17 cellular contexts compared by ENCODE assay signal in the genomic region with DNA sequence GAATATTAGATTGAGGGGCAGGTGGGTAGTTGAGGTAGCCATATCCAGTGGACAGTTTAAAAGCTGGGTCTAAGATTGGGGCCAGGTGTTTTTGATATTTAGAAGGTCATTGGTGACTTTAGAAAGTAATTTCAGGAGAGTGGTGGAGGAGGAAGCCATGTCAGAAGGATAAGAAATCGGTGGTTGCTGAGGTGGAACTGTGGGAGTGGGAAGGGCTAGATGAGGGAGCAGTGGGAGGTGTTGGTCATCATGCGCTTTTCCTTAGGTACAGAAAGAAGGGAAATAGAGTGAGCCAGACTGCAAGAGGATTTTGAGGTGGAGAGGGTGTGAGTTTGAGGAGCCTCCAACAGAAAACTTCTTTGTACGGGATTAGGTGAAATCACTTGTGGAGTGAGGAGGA.
"Had no signal": no experiment of that assay in that cellular context is flagged by ENCODE, and none has a peak within 500 bp of the region (broad histone marks: within the 10 kb centered on the region; RNA-seq: fewer than 3 reads in every experiment).

No MANE protein-coding gene starts in this region.

- H3K27me3 Mint-ChIP-seq: activated naive CD8-positive, alpha-beta T cell treated with anti-CD3 and anti-CD28 coated beads, Interleukin-2, amount 10 ng/mL, durations not matched to agents 7 days and 5 days had no signal

- H3K4me1 ChIP-seq: neural progenitor cell had no signal

- H3K4me3 Mint-ChIP-seq: activated naive CD8-positive, alpha-beta T cell treated with anti-CD3 and anti-CD28 coated beads, Interleukin-2, amount 10 ng/mL, durations not matched to agents 7 days and 5 days; neural progenitor cell; T-helper 2 cell treated with Interferon-gamma antibody and Interleukin-4, amounts not matched to agents 5 μg/mL and 100 μg/mL, for 36 hours had no signal

- H3K27ac ChIP-seq: body of pancreas, neural progenitor cell, SK-N-MC, suprapubic skin, vagina had no signal

- H3K36me3 ChIP-seq: neural progenitor cell had no signal

- H3K4me3 ChIP-seq: body of pancreas, neural progenitor cell, SK-N-MC, suprapubic skin, vagina had no signal

- H3K27ac Mint-ChIP-seq: activated naive CD8-positive, alpha-beta T cell treated with anti-CD3 and anti-CD28 coated beads, Interleukin-2, amount 10 ng/mL, durations not matched to agents 7 days and 5 days; neural progenitor cell; progenitor cell of endocrine pancreas; T-helper 2 cell treated with Interferon-gamma antibody and Interleukin-4, amounts not matched to agents 5 μg/mL and 100 μg/mL, for 36 hours had no signal

- ATAC-seq: body of pancreas, left lobe of liver had no signal

- H3K9me3 Mint-ChIP-seq: activated naive CD8-positive, alpha-beta T cell treated with anti-CD3 and anti-CD28 coated beads, Interleukin-2, amount 10 ng/mL, durations not matched to agents 7 days and 5 days; neural progenitor cell; T-helper 2 cell treated with Interferon-gamma antibody and Interleukin-4, amounts not matched to agents 5 μg/mL and 100 μg/mL, for 36 hours had no signal

- DNase-seq: activated CD4-positive, alpha-beta T cell treated with anti-CD3 and anti-CD28 coated beads for 4 hours; activated naive CD8-positive, alpha-beta T cell treated with anti-CD3 and anti-CD28 coated beads, Interleukin-2, amount 10 ng/mL, durations not matched to agents 7 days and 5 days; body of pancreas; erythroblast; foreskin melanocyte; hypothalamus; islet precursor cell; midbrain; stimulated activated naive CD4-positive, alpha-beta T cell treated with Interleukin-2 at 50 U/mL for 16 hours; trophoblast cell had no signal

- H3K9me3 ChIP-seq: body of pancreas, suprapubic skin, vagina had no signal
